ENCODE assay signal across 21 cellular contexts in the genomic region with DNA sequence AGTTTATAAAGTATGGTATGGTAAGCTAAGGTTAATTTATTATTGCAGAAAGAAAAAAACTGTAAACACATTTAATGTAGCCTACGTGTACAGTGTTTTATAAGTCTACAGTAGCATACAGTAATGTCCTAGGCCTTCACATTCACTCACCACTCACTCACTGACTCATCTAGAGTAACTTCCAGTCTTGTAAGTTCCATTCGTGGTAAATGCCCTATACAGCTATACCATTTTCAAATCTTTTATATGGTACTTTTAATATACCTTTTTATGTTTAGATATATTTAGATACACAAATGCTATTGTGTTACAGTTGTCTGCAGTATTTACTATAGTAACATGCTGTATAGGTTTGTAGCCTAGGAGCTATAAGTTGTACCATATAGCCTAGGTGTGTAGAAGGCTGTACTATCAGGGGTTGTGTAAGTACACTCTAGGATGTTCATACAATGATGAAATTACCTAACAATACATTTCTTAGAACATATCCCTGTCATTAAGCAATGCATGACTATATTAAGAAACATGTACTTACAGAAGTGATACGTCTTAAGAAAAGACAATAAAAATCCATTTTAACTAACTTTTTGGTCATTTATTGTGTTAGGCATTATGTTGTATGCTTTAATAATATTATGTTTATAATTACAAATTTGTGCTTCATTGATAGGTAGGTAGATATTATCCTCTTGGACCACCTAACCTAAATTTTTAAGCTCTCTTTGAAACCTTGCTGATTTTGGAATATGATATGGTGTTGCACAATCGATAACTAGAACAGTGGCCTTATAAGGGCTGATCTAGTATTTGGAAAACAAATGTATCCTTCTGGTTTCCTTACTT. TPM values are rescaled to one million over a fixed set of nuclear protein-coding genes. Genes with fewer than 3 reads are reported as not detected.
DNase-seq lines count a peak whose midpoint lies in the region; ATAC-seq, FAIRE-seq and TF ChIP-seq lines count a peak whose summit lies in the region.
"Had no signal": no experiment of that assay in that cellular context is flagged by ENCODE, and none has a peak within 500 bp of the region (broad histone marks: within the 10 kb centered on the region; RNA-seq: fewer than 3 reads in every experiment).

No MANE protein-coding gene starts in this region.

- H3K27ac ChIP-seq in mammary epithelial cell (ENCODE audit: insufficient read depth, low read depth, low read length) (peak overlapping the region; percentile 48), right atrium auricular region (no peak overlapping the region)
- H3K27ac ChIP-seq: hepatocyte, thoracic aorta had no signal

- H3K4me3 ChIP-seq in mammary epithelial cell (replicated peaks in 1 of 3; ENCODE audit: insufficient read depth in 1 of 3, low read depth in 2 of 3, low read length in 3 of 3) (no peak overlapping the region), right atrium auricular region (no peak overlapping the region)
- H3K4me3 ChIP-seq: hepatocyte, thoracic aorta had no signal

- H3K9me3 ChIP-seq in mammary epithelial cell (replicated peaks; ENCODE audit: insufficient read depth, low read length) (no peaks in the 10 kb centered on the region), right atrium auricular region (peaks cover 0 to 6% of the 10 kb centered on the region in 2 donors)
- H3K9me3 ChIP-seq: BE2C had no signal

- no peak overlapping the region for H2AFZ ChIP-seq in mammary epithelial cell (ENCODE audit: low read depth, low read length)
- H2AFZ ChIP-seq: hepatocyte had no signal

- H4K20me1 ChIP-seq in mammary epithelial cell (ENCODE audit: insufficient read depth, low read length): no peaks in the 10 kb centered on the region

- CTCF ChIA-PET in mammary epithelial cell (lab: Charles Lee; ENCODE audit: low non-redundant PET): no interaction called here

- H3K79me2 ChIP-seq in mammary epithelial cell (ENCODE audit: insufficient read depth, low read length): peaks cover 8% of the 10 kb centered on the region
- H3K79me2 ChIP-seq: hepatocyte had no signal

- dilution Hi-C loops in mammary epithelial cell (cut with HindIII; ENCODE audit: low sequenced_read_pairs): no loop called here

- no peak for ATAC-seq in HG02885 (IDR thresholded peaks at IDR 0.05; ENCODE audit: poor library complexity, unreplicated experiment)
- ATAC-seq: natural killer cell treated with Interleukin-12 subunit alpha and Interleukin-12 subunit beta and Interleukin-15 and Interleukin-18, amount 100 ng/mL, for 72 hours had no signal

- DNase-seq in MV-4-11 (lab: John Stamatoyannopoulos, UW) (peak; percentile 20), mammary epithelial cell (peak; percentile 66), iris pigment epithelial cell (ENCODE audit: low read depth) (peak; percentile 73), NCI-H146 treated with DMSO at 0.1 percent for 48 hours (lab: John Stamatoyannopoulos, UW; ENCODE audit: unreplicated experiment) (no peak), iPS-NIHi7 (ENCODE audit: extremely low spot score) (no peak), right atrium auricular region (ENCODE audit: low spot score) (no peak)
- DNase-seq: activated CD4-positive, alpha-beta T cell treated with anti-CD3 and anti-CD28 coated beads for 1 hour; activated CD8-positive, alpha-beta memory T cell treated with anti-CD3 and anti-CD28 coated beads, Interleukin-2, amount 50 U/mL, for 4 hours; activated gamma-delta T cell; BE2C; kidney glomerular epithelial cell; mesendoderm; NCI-H1694; NCI-H446; T-helper 2 cell had no signal

- WGBS in mammary epithelial cell (ENCODE audit: low coverage, missing lambda C conversion rate): 55% methylated on average over 4 of the region's 4 CpGs

- in situ Hi-C loops in mammary epithelial cell (cut with MboI; ENCODE audit: low sequenced_read_pairs in 2 of 2): no loop called here

- intact Hi-C loops in mammary epithelial cell (cut with micrococcal nuclease): no loop called here

- no TSS peak for BruUV-seq in mammary epithelial cell (replicated peaks; lab: Mats Ljungman, UMichigan)

- FAIRE-seq in G401.6 (lab: Jason Lieb, UNC): peak; percentile 17
- FAIRE-seq: D721Med had no signal

- H3K4me2 ChIP-seq in mammary epithelial cell (ENCODE audit: insufficient read depth, low read depth, low read length): no peak overlapping the region
- H3K4me2 ChIP-seq: hepatocyte had no signal

- H3K27me3 ChIP-seq in mammary epithelial cell (ENCODE audit: insufficient read depth, low read length) (no peaks in the 10 kb centered on the region), right atrium auricular region (no peaks in the 10 kb centered on the region)
- H3K27me3 ChIP-seq: BE2C, hepatocyte had no signal

- H3K36me3 ChIP-seq in mammary epithelial cell (ENCODE audit: insufficient read depth, low read length): peaks cover 2% of the 10 kb centered on the region
- no peaks in the 10 kb centered on the region for H3K36me3 ChIP-seq in right atrium auricular region
- H3K36me3 ChIP-seq: BE2C, thoracic aorta had no signal

- TF ChIP-seq CTCF in mammary epithelial cell (conservative IDR thresholded peaks at IDR 0.05 in 1 of 2, IDR thresholded peaks at IDR 0.05 in 1 of 2; ENCODE audit: extremely low read depth in 1 of 2, insufficient read depth in 1 of 2, low read depth in 1 of 2, low read length in 2 of 2) (no peak), right atrium auricular region (IDR thresholded peaks at IDR 0.05) (no peak)

- no peak overlapping the region for H3K9ac ChIP-seq in mammary epithelial cell (ENCODE audit: insufficient read depth, low read length)

- H3K4me1 ChIP-seq in mammary epithelial cell (ENCODE audit: insufficient read depth, low read length): peaks cover 3% of the 10 kb centered on the region
- H3K4me1 ChIP-seq in right atrium auricular region: no peaks in the 10 kb centered on the region
- H3K4me1 ChIP-seq: BE2C had no signal

RNA-seq across cellular contexts. Expression of a gene that starts 51.9 kb away (rescaled TPM):
- total RNA-seq in mammary epithelial cell (10 to 100 TPM; 25.5 to 27.5 TPM), right atrium auricular region (10 to 100 TPM; 14.6 to 15.4 TPM)
- polyA plus RNA-seq in mammary epithelial cell: 16.7 TPM
- polyA minus RNA-seq in mammary epithelial cell: 40.5 TPM

Comparison
In these comparisons a context has a peak if more than half of its experiments do, and no peak if none do; other contexts are left out.
1. DNase-seq: peak in MV-4-11 (single experiment), mammary epithelial cell (single experiment) and iris pigment epithelial cell (single experiment); none in NCI-H146 treated with DMSO at 0.1 percent for 48 hours (single experiment), iPS-NIHi7 (single experiment) and right atrium auricular region (single experiment).